ENCODE assay signal across 17 cellular contexts in the genomic region with DNA sequence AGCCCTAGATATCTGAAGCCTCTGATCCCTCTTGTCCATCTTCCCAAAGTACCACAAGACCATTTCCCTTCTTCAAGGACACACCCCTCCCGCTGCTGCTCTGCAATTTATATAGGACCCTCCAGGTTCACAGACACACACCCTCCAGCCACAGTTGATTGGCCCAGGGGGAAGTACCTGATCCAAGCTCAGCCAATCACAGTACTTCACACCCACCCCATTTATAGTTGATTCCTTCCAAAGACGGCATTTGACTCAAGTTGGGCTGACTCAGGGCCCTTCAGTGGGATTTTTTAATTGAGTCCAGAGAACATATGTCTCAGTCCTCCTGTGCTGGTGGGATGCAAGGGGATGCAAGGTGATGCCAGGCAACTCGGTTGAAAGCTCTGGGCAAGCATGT. TPM values are rescaled to one million over a fixed set of nuclear protein-coding genes. Genes with fewer than 3 reads are reported as not detected.
DNase-seq lines count a peak whose midpoint lies in the region; ATAC-seq and TF ChIP-seq lines count a peak whose summit lies in the region.
"Had no signal": no experiment of that assay in that cellular context is flagged by ENCODE, and none has a peak within 500 bp of the region (broad histone marks: within the 10 kb centered on the region; RNA-seq: fewer than 3 reads in every experiment).

No MANE protein-coding gene starts in this region.

- POLR2A ChIA-PET in activated CD8-positive, alpha-beta T cell treated with anti-CD3 and anti-CD28 coated beads, Interleukin-2, amount 10 ng/mL, durations not matched to agents 7 days and 5 days (lab: Charles Lee): no interaction called here
- POLR2A ChIA-PET in activated CD8-positive, alpha-beta T cell treated with anti-CD3 and anti-CD28 coated beads for 36 hours (lab: Charles Lee): no interaction called here
- POLR2A ChIA-PET in A673 (lab: Charles Lee; ENCODE audit: low non-redundant PET): no interaction called here

- H3K27me3 Mint-ChIP-seq in activated CD8-positive, alpha-beta T cell treated with anti-CD3 and anti-CD28 coated beads, Interleukin-2, amount 10 ng/mL, durations not matched to agents 7 days and 5 days (ENCODE audit: low read depth): no peaks in the 10 kb centered on the region
- H3K27me3 Mint-ChIP-seq in activated CD8-positive, alpha-beta T cell treated with anti-CD3 and anti-CD28 coated beads for 36 hours: no peaks in the 10 kb centered on the region

- H3K4me3 ChIP-seq in A673 (ENCODE audit: low read depth, low read length, poor library complexity, severe bottlenecking) (no peak overlapping the region), coronary artery (no peak overlapping the region)
- H3K4me3 ChIP-seq: A549, BLaER1 had no signal

- BruUV-seq in A673 (replicated peaks; lab: Mats Ljungman, UMichigan): no TSS peak

- CTCF ChIA-PET in activated CD8-positive, alpha-beta T cell treated with anti-CD3 and anti-CD28 coated beads, Interleukin-2, amount 10 ng/mL, durations not matched to agents 7 days and 5 days (lab: Charles Lee): no interaction called here
- CTCF ChIA-PET in activated CD8-positive, alpha-beta T cell treated with anti-CD3 and anti-CD28 coated beads for 36 hours (lab: Charles Lee): interaction anchor here (1.4 kb wide), 1 partner anchor 62 kb away, joined by 3 read pairs; no protein-coding TSS in a partner anchor
- CTCF ChIA-PET in A673 (lab: Charles Lee): no interaction called here

- no peaks in the 10 kb centered on the region for H3K9me3 Mint-ChIP-seq in activated CD8-positive, alpha-beta T cell treated with anti-CD3 and anti-CD28 coated beads, Interleukin-2, amount 10 ng/mL, durations not matched to agents 7 days and 5 days (ENCODE audit: insufficient read depth)
- H3K9me3 Mint-ChIP-seq in activated CD8-positive, alpha-beta T cell treated with anti-CD3 and anti-CD28 coated beads for 36 hours: no peaks in the 10 kb centered on the region
- H3K9me3 Mint-ChIP-seq in stimulated activated effector memory CD8-positive, alpha-beta T cell treated with anti-CD3 and anti-CD28 coated beads, Interleukin-12 subunit alpha, Interleukin-12 subunit beta, amount 100 ng/mL, for 72 hours: no peaks in the 10 kb centered on the region
- H3K9me3 Mint-ChIP-seq: H9 had no signal

- H3K9me3 ChIP-seq in A673 (ENCODE audit: low read depth, low read length, poor library complexity, severe bottlenecking): no peaks in the 10 kb centered on the region
- H3K9me3 ChIP-seq: A549, BLaER1 had no signal

- no peak for TF ChIP-seq CTCF in activated CD8-positive, alpha-beta T cell treated with anti-CD3 and anti-CD28 coated beads for 36 hours (IDR thresholded peaks at IDR 0.05)
- TF ChIP-seq CTCF in A673 (conservative IDR thresholded peaks at IDR 0.05; ENCODE audit: low read depth, low read length) (no peak), coronary artery (IDR thresholded peaks at IDR 0.05) (no peak)

- no peaks in the 10 kb centered on the region for H3K27me3 ChIP-seq in A673 (replicated peaks; ENCODE audit: insufficient read depth, low read depth, low read length, poor library complexity)
- H3K27me3 ChIP-seq: BLaER1 had no signal

- H3K36me3 Mint-ChIP-seq in activated CD8-positive, alpha-beta T cell treated with anti-CD3 and anti-CD28 coated beads, Interleukin-2, amount 10 ng/mL, durations not matched to agents 7 days and 5 days (ENCODE audit: low read depth): no peaks in the 10 kb centered on the region
- no peaks in the 10 kb centered on the region for H3K36me3 Mint-ChIP-seq in activated CD8-positive, alpha-beta T cell treated with anti-CD3 and anti-CD28 coated beads for 36 hours (ENCODE audit: low read depth)
- H3K36me3 Mint-ChIP-seq in stimulated activated effector memory CD8-positive, alpha-beta T cell treated with anti-CD3 and anti-CD28 coated beads, Interleukin-12 subunit alpha, Interleukin-12 subunit beta, amount 100 ng/mL, for 72 hours: no peaks in the 10 kb centered on the region
- H3K36me3 Mint-ChIP-seq: CD14-positive monocyte had no signal

- no peaks in the 10 kb centered on the region for H3K4me1 Mint-ChIP-seq in activated CD8-positive, alpha-beta T cell treated with anti-CD3 and anti-CD28 coated beads, Interleukin-2, amount 10 ng/mL, durations not matched to agents 7 days and 5 days (ENCODE audit: low read depth)
- no peaks in the 10 kb centered on the region for H3K4me1 Mint-ChIP-seq in activated CD8-positive, alpha-beta T cell treated with anti-CD3 and anti-CD28 coated beads for 36 hours (ENCODE audit: low read depth)
- H3K4me1 Mint-ChIP-seq in stimulated activated effector memory CD8-positive, alpha-beta T cell treated with anti-CD3 and anti-CD28 coated beads, Interleukin-12 subunit alpha, Interleukin-12 subunit beta, amount 100 ng/mL, for 72 hours: peaks cover 6% of the 10 kb centered on the region
- H3K4me1 Mint-ChIP-seq: H9 had no signal

- H3K27ac ChIP-seq in caudate nucleus (ENCODE audit: low read depth, low read length) (peak overlapping the region; percentile 45), A673 (ENCODE audit: low read depth, low read length, poor library complexity, severe bottlenecking) (no peak overlapping the region), coronary artery (no peak overlapping the region)
- H3K27ac ChIP-seq: 22Rv1, A549, BLaER1 had no signal

- H3K4me3 Mint-ChIP-seq in activated CD8-positive, alpha-beta T cell treated with anti-CD3 and anti-CD28 coated beads, Interleukin-2, amount 10 ng/mL, durations not matched to agents 7 days and 5 days: no peak overlapping the region
- no peak overlapping the region for H3K4me3 Mint-ChIP-seq in activated CD8-positive, alpha-beta T cell treated with anti-CD3 and anti-CD28 coated beads for 36 hours
- no peak overlapping the region for H3K4me3 Mint-ChIP-seq in stimulated activated effector memory CD8-positive, alpha-beta T cell treated with anti-CD3 and anti-CD28 coated beads, Interleukin-12 subunit alpha, Interleukin-12 subunit beta, amount 100 ng/mL, for 72 hours
- H3K4me3 Mint-ChIP-seq: CD14-positive monocyte; CD4-positive, alpha-beta memory T cell; H9 had no signal

- DNase-seq in activated CD8-positive, alpha-beta T cell treated with anti-CD3 and anti-CD28 coated beads, Interleukin-2, amount 10 ng/mL, durations not matched to agents 7 days and 5 days: peak; percentile 12
- no peak for DNase-seq in activated CD8-positive, alpha-beta T cell treated with anti-CD3 and anti-CD28 coated beads for 36 hours
- DNase-seq in caudate nucleus (lab: John Stamatoyannopoulos, UW) (no peak), islet precursor cell (peak; percentile 16), A673 (ENCODE audit: low spot score) (no peak), coronary artery (ENCODE audit: low spot score) (no peak), NCI-H2171 treated with DMSO at 0.1 percent for 48 hours (lab: John Stamatoyannopoulos, UW) (no peak)
- DNase-seq in stimulated activated effector memory CD8-positive, alpha-beta T cell treated with anti-CD3 and anti-CD28 coated beads, Interleukin-12 subunit alpha, Interleukin-12 subunit beta, amount 100 ng/mL, for 72 hours (ENCODE audit: low spot score in 2 of 2): peak in 1 of 2 donors; percentile 33
- DNase-seq: Calu3; CD4-positive, alpha-beta memory T cell; DMS79 treated with DMSO at 0.1 percent for 48 hours; GF-D8; H9 had no signal

- ATAC-seq in activated CD8-positive, alpha-beta T cell treated with anti-CD3 and anti-CD28 coated beads, Interleukin-2, amount 10 ng/mL, durations not matched to agents 7 days and 5 days: no peak
- ATAC-seq in activated CD8-positive, alpha-beta T cell treated with anti-CD3 and anti-CD28 coated beads for 36 hours: no peak
- ATAC-seq in stimulated activated effector memory CD8-positive, alpha-beta T cell treated with anti-CD3 and anti-CD28 coated beads, Interleukin-12 subunit alpha, Interleukin-12 subunit beta, amount 100 ng/mL, for 72 hours: no peak
- ATAC-seq: A549 had no signal

- no peak overlapping the region for H3K27ac Mint-ChIP-seq in activated CD8-positive, alpha-beta T cell treated with anti-CD3 and anti-CD28 coated beads, Interleukin-2, amount 10 ng/mL, durations not matched to agents 7 days and 5 days
- no peak overlapping the region for H3K27ac Mint-ChIP-seq in activated CD8-positive, alpha-beta T cell treated with anti-CD3 and anti-CD28 coated beads for 36 hours
- H3K27ac Mint-ChIP-seq in stimulated activated effector memory CD8-positive, alpha-beta T cell treated with anti-CD3 and anti-CD28 coated beads, Interleukin-12 subunit alpha, Interleukin-12 subunit beta, amount 100 ng/mL, for 72 hours: peak overlapping the region; percentile 17
- H3K27ac Mint-ChIP-seq: H9 had no signal

- no peaks in the 10 kb centered on the region for H3K4me1 ChIP-seq in A673 (ENCODE audit: insufficient read depth, low read length, poor library complexity, severe bottlenecking)
- H3K4me1 ChIP-seq: A549 had no signal

- intact Hi-C loops in activated CD8-positive, alpha-beta T cell treated with anti-CD3 and anti-CD28 coated beads for 36 hours (cut with micrococcal nuclease): no loop called here
- intact Hi-C loops in A673 (cut with micrococcal nuclease; ENCODE audit: unreplicated experiment): no loop called here

- H3K36me3 ChIP-seq in A673 (ENCODE audit: insufficient read depth, low read length, poor library complexity, severe bottlenecking): no peaks in the 10 kb centered on the region
- H3K36me3 ChIP-seq: BLaER1 had no signal

RNA-seq across cellular contexts. Expression of gene GYPC, which starts 59.2 kb away (rescaled TPM):
- total RNA-seq in activated CD8-positive, alpha-beta T cell treated with anti-CD3 and anti-CD28 coated beads, Interleukin-2, amount 10 ng/mL, durations not matched to agents 7 days and 5 days: 100 to 1,000 TPM; 163 to 168 TPM
- total RNA-seq in activated CD8-positive, alpha-beta T cell treated with anti-CD3 and anti-CD28 coated beads for 36 hours: 100 to 1,000 TPM; 172 to 173 TPM
- total RNA-seq in A673 (2021): 0.75 TPM in 1 of 2 replicates, not detected in the other
- total RNA-seq: Calu3 had no signal

Comparison
In these comparisons a context has a peak if more than half of its experiments do, and no peak if none do; other contexts are left out.
1. DNase-seq: peak in activated CD8-positive, alpha-beta T cell treated with anti-CD3 and anti-CD28 coated beads, Interleukin-2, amount 10 ng/mL, durations not matched to agents 7 days and 5 days (single experiment) and islet precursor cell (single experiment); none in activated CD8-positive, alpha-beta T cell treated with anti-CD3 and anti-CD28 coated beads for 36 hours (single experiment), caudate nucleus (0 of 61), A673 (single experiment), coronary artery (single experiment) and NCI-H2171 treated with DMSO at 0.1 percent for 48 hours (single experiment).
2. RNA of gene GYPC, which starts 59.2 kb away (total RNA-seq): 172 to 173 TPM in activated CD8-positive, alpha-beta T cell treated with anti-CD3 and anti-CD28 coated beads for 36 hours and 163 to 168 TPM in activated CD8-positive, alpha-beta T cell treated with anti-CD3 and anti-CD28 coated beads, Interleukin-2, amount 10 ng/mL, durations not matched to agents 7 days and 5 days; 0.75 TPM in A673; every median in the first group is over 10 times any median in the second.